In genomic region chr5:33166522-33166921, GRCh38 we compare ENCODE assay signal across 2 cellular contexts.
TF ChIP-seq lines count a peak whose summit lies in the region.

No MANE protein-coding gene starts in this region.

TF ChIP-seq in HEK293, 187 proteins besides CTCF, POLR2A, EP300 and RAD21 (continued from another document):
- peak; percentile 37; the same call in 1 of the 2 replicates for TF ChIP-seq PRDM10 (tag by site-specific recombination; IDR thresholded peaks at IDR 0.05)
- no peak for TF ChIP-seq ZNF776 (tag by site-specific recombination; IDR thresholded peaks at IDR 0.05; ENCODE audit: borderline replicate concordance)

TF ChIP-seq in endothelial cell of umbilical vein, 7 proteins besides CTCF, POLR2A, EP300 and RAD21 (continued from another document):
- TF ChIP-seq GATA2 (IDR thresholded peaks at IDR 0.05; ENCODE audit: insufficient read depth, insufficient read length, low read depth, low read length): no peak
TF ChIP-seq in endothelial cell of umbilical vein: peak in this region for 0.
